Comparison of ENCODE assay signal across 8 cellular contexts in genomic region chr5:120465281-120465961, GRCh38. TPM values are rescaled to one million over a fixed set of nuclear protein-coding genes. Genes with fewer than 3 reads are reported as not detected.
DNase-seq lines count a peak whose midpoint lies in the region; ATAC-seq and TF ChIP-seq lines count a peak whose summit lies in the region.

No MANE protein-coding gene starts in this region.

- CTCF ChIA-PET in WTC11 (lab: Charles Lee) = interaction anchor here (1.3 kb wide), 1 partner anchor 66 kb away, joined by 6 read pairs; no protein-coding TSS in a partner anchor
- CTCF ChIA-PET in GM10248 (lab: Yijun Ruan, JAX) = no interaction called here

- peaks cover 51% of the 10 kb centered on the region for H3K27me3 Mint-ChIP-seq in WTC11 (ENCODE audit: low read depth)

- peaks cover 13% of the 10 kb centered on the region for H3K4me1 Mint-ChIP-seq in WTC11

- DNase-seq in NCI-H2227 (lab: John Stamatoyannopoulos, UW; ENCODE audit: unreplicated experiment) = peak; percentile 1
- DNase-seq in NCI-H2227 treated with DMSO at 0.1 percent for 48 hours (lab: John Stamatoyannopoulos, UW) = no peak
- DNase-seq in WTC11 (ENCODE audit: low spot score) = peak; percentile 63
- DNase-seq in foreskin keratinocyte = no peak
- DNase-seq in occipital lobe (lab: John Stamatoyannopoulos, UW) = peak; percentile 20
- DNase-seq in GM10248 (ENCODE audit: extremely low spot score) = no peak
- no peak for DNase-seq in GM20000 (ENCODE audit: low spot score)

- H3K9me3 Mint-ChIP-seq in WTC11 = no peaks in the 10 kb centered on the region

- no peak for TF ChIP-seq CTCF in WTC11 (IDR thresholded peaks at IDR 0.05)
- no peak for TF ChIP-seq CTCF in foreskin keratinocyte (conservative IDR thresholded peaks at IDR 0.05)
- no peak for TF ChIP-seq CTCF in GM10248 (IDR thresholded peaks at IDR 0.05; ENCODE audit: control extremely low read depth, extremely low read depth, low read depth, missing control alignments)
- TF ChIP-seq CTCF in GM20000 (IDR thresholded peaks at IDR 0.05; ENCODE audit: extremely low read depth, missing control alignments) = no peak

- H3K36me3 Mint-ChIP-seq in WTC11 = no peaks in the 10 kb centered on the region

- peaks cover 64% of the 10 kb centered on the region for H3K27me3 ChIP-seq in foreskin keratinocyte

- POLR2A ChIA-PET in WTC11 (lab: Charles Lee) (no interaction called here), GM10248 (lab: Yijun Ruan, JAX) (no interaction called here)

- H3K4me3 Mint-ChIP-seq in WTC11 = peak overlapping the region; percentile 80

- no peak overlapping the region for H3K27ac Mint-ChIP-seq in WTC11

- no peak overlapping the region for H3K27ac ChIP-seq in foreskin keratinocyte

- ATAC-seq in WTC11 (peak; percentile 67), foreskin keratinocyte (peak; percentile 51), GM19452 (IDR thresholded peaks at IDR 0.05; ENCODE audit: unreplicated experiment) (no peak)

- no peaks in the 10 kb centered on the region for H3K4me1 ChIP-seq in foreskin keratinocyte

TF ChIP-seq in WTC11, 78 proteins besides CTCF, POLR2A, EP300 and RAD21:
- TF ChIP-seq ZNF138 (CRISPR knock-in tag; conservative IDR thresholded peaks at IDR 0.05) = no peak
- TF ChIP-seq SOX15 (CRISPR knock-in tag; IDR thresholded peaks at IDR 0.05) = no peak
- TF ChIP-seq, protein P1, sequence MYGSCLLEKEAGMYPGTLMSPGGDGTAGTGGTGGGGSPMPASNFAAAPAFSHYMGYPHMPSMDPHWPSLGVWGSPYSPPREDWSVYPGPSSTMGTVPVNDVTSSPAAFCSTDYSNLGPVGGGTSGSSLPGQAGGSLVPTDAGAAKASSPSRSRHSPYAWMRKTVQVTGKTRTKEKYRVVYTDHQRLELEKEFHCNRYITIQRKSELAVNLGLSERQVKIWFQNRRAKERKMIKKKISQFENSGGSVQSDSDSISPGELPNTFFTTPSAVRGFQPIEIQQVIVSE (CRISPR knock-in tag; IDR thresholded peaks at IDR 0.05; ENCODE audit: borderline replicate concordance) = no peak
- TF ChIP-seq, protein P2, sequence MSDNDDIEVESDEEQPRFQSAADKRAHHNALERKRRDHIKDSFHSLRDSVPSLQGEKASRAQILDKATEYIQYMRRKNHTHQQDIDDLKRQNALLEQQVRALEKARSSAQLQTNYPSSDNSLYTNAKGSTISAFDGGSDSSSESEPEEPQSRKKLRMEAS (CRISPR knock-in tag; IDR thresholded peaks at IDR 0.05) = 0 out of 2 replicates have a peak, but pooled peaks have one; percentile 14
- TF ChIP-seq, protein P3, sequence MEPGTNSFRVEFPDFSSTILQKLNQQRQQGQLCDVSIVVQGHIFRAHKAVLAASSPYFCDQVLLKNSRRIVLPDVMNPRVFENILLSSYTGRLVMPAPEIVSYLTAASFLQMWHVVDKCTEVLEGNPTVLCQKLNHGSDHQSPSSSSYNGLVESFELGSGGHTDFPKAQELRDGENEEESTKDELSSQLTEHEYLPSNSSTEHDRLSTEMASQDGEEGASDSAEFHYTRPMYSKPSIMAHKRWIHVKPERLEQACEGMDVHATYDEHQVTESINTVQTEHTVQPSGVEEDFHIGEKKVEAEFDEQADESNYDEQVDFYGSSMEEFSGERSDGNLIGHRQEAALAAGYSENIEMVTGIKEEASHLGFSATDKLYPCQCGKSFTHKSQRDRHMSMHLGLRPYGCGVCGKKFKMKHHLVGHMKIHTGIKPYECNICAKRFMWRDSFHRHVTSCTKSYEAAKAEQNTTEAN (CRISPR knock-in tag; IDR thresholded peaks at IDR 0.05) = no peak
- TF ChIP-seq SMAD3 (CRISPR knock-in tag; IDR thresholded peaks at IDR 0.05; ENCODE audit: borderline replicate concordance) = no peak
- TF ChIP-seq CBFB (CRISPR knock-in tag; IDR thresholded peaks at IDR 0.05; ENCODE audit: low read depth) = no peak
- TF ChIP-seq ZNF263 (CRISPR knock-in tag; IDR thresholded peaks at IDR 0.05; ENCODE audit: low read depth) = no peak
- no peak for TF ChIP-seq MXD4 (CRISPR knock-in tag; IDR thresholded peaks at IDR 0.05; ENCODE audit: borderline replicate concordance)
- no peak for TF ChIP-seq ETV6 (CRISPR knock-in tag; IDR thresholded peaks at IDR 0.05)
- TF ChIP-seq FOXP1 (CRISPR knock-in tag; IDR thresholded peaks at IDR 0.05; ENCODE audit: borderline replicate concordance) = 0 out of 2 replicates have a peak, but pooled peaks have one; percentile 24
- no peak for TF ChIP-seq PRDM15 (CRISPR knock-in tag; IDR thresholded peaks at IDR 0.05)

RNA-seq across cellular contexts. Expression of gene PRR16, which starts 1.3 kb away (rescaled TPM):
- total RNA-seq in WTC11 (2021) (0.23 to 0.53 TPM (median 0.42 TPM) in 3 replicates), foreskin keratinocyte (0.07 TPM in 1 of 2 replicates, not detected in the other), occipital lobe (6.1 TPM)
- polyA plus RNA-seq in foreskin keratinocyte = not detected in 2 replicates

Comparison
In these comparisons a context has a peak if more than half of its experiments do, and no peak if none do; other contexts are left out.
1. DNase-seq: peak in NCI-H2227 (single experiment), WTC11 (single experiment) and occipital lobe (single experiment); none in NCI-H2227 treated with DMSO at 0.1 percent for 48 hours (single experiment), foreskin keratinocyte (0 of 2), GM10248 (single experiment) and GM20000 (single experiment).